ENCODE assay signal across 8 cellular contexts in the genomic region with DNA sequence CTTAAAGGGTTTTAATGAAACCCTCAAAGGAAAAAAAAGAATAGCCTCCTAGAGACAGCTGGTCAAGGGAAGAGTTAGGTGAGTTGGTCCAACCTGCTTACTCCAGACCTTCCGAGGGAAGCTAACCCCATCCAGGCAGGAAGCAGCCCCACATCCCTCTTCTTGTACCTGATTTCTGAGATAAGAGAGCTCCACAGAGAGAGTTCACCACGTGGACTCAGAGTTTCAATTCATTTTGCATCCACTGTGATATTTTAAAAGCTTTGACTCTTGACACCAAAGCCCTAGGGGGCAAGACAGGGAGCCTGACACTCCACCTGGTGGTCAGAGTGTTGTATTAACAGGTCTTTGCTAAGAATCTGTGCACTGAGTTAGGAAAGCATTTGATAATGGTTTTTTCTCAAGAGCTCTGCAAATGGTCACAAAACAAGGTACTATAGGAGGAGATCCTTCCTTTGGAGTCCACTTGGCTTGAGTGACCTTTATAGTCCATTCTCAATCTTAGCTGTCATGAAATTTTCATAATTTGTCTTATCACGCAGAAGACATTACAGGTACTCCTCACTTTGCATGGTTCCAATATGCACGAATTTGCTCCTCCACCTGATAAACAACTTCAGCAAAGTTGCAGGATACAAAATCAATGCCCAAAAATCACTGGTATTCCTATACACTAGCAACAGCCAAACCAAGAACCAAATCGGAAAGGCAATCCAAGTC. TPM values are rescaled to one million over a fixed set of nuclear protein-coding genes. Genes with fewer than 3 reads are reported as not detected.
DNase-seq lines count a peak whose midpoint lies in the region; ATAC-seq lines count a peak whose summit lies in the region.

No MANE protein-coding gene starts in this region.

- H3K27ac ChIP-seq in Karpas-422 (ENCODE audit: low read length), result peak overlapping the region; percentile 79

- H3K9me3 ChIP-seq in Karpas-422 (ENCODE audit: low read length), result no peaks in the 10 kb centered on the region

- CTCF ChIA-PET in activated naive CD4-positive, alpha-beta T cell treated with anti-CD3 and anti-CD28 coated beads for 36 hours (lab: Charles Lee), result interaction anchor here (0.7 to 6.8 kb wide), 51 partner anchors 8 to 170 kb away, joined by 3 to 168 read pairs (median 9); a partner anchor contains a TSS

- in situ Hi-C loops in SK-MEL-5 (cut with HindIII; ENCODE audit: low pct_unique_long_range_greater_than_20kb, low sequenced_read_pairs), result loop anchor here (10.0 kb wide), 1 partner anchor 57 kb away; a partner anchor contains a TSS

- peak overlapping the region; percentile 68 for H3K4me2 ChIP-seq in Karpas-422 (ENCODE audit: low read depth, low read length, poor library complexity, severe bottlenecking)

- no peaks in the 10 kb centered on the region for H3K27me3 ChIP-seq in Karpas-422 (ENCODE audit: low read length)

- H3K27me3 Mint-ChIP-seq in activated naive CD4-positive, alpha-beta T cell treated with anti-CD3 and anti-CD28 coated beads for 36 hours (ENCODE audit: low read depth), result no peaks in the 10 kb centered on the region

- peak; percentile 34 for DNase-seq in GDM1 (lab: John Stamatoyannopoulos, UW)
- peak; percentile 96 for DNase-seq in Karpas-422
- DNase-seq in SK-MEL-5 (ENCODE audit: low read depth, low spot score), result peak; percentile 83
- peak; percentile 89 for DNase-seq in activated naive CD4-positive, alpha-beta T cell treated with anti-CD3 and anti-CD28 coated beads for 36 hours
- peak; percentile 34 for DNase-seq in left ventricle myocardium superior
- DNase-seq in stimulated activated CD4-positive, alpha-beta T cell treated with anti-CD3 and anti-CD28 coated beads, Interleukin-15, amount 100 ng/mL, for 1 hour (ENCODE audit: low read depth in 1 of 2, low spot score in 1 of 2), result peak; percentile 20 to 54

- peak; percentile 93 for ATAC-seq in GM21825 (IDR thresholded peaks at IDR 0.05; ENCODE audit: unreplicated experiment)
- peak; percentile 78 for ATAC-seq in left ventricle myocardium superior
- no peak for ATAC-seq in GM19467 (IDR thresholded peaks at IDR 0.05; ENCODE audit: unreplicated experiment)

- peak overlapping the region; percentile 48 for H3K4me3 ChIP-seq in Karpas-422 (ENCODE audit: low read length)

- peaks cover 5% of the 10 kb centered on the region for H3K9me3 Mint-ChIP-seq in activated naive CD4-positive, alpha-beta T cell treated with anti-CD3 and anti-CD28 coated beads for 36 hours

- no peaks in the 10 kb centered on the region for H3K9me2 ChIP-seq in Karpas-422 (replicated peaks; ENCODE audit: insufficient read depth, low read length)

- H4K20me1 ChIP-seq in Karpas-422 (ENCODE audit: insufficient read depth, low read depth, low read length), result no peaks in the 10 kb centered on the region

- no peaks in the 10 kb centered on the region for H3K36me3 ChIP-seq in Karpas-422 (ENCODE audit: insufficient read depth, low read length)

- peak overlapping the region; percentile 86 for H3K27ac Mint-ChIP-seq in activated naive CD4-positive, alpha-beta T cell treated with anti-CD3 and anti-CD28 coated beads for 36 hours

- H3K4me1 ChIP-seq in Karpas-422 (ENCODE audit: low read length), result peaks cover 69% of the 10 kb centered on the region

- H2AFZ ChIP-seq in Karpas-422 (ENCODE audit: low read length), result no peak overlapping the region

- H3K9ac ChIP-seq in Karpas-422 (ENCODE audit: low read length), result peak overlapping the region; percentile 66

- intact Hi-C loops in activated naive CD4-positive, alpha-beta T cell treated with anti-CD3 and anti-CD28 coated beads for 36 hours (cut with micrococcal nuclease), result loop anchor here (1.0 kb wide), 6 partner anchors 18 to 217 kb away; no protein-coding TSS in a partner anchor
- intact Hi-C loops in left ventricle myocardium superior (cut with micrococcal nuclease), result loop anchor here (2.0 kb wide), 1 partner anchor 135 kb away; no protein-coding TSS in a partner anchor

- H3K36me3 Mint-ChIP-seq in activated naive CD4-positive, alpha-beta T cell treated with anti-CD3 and anti-CD28 coated beads for 36 hours (ENCODE audit: low read depth), result peaks cover 9% of the 10 kb centered on the region

- peaks cover 68% of the 10 kb centered on the region for H3K4me1 Mint-ChIP-seq in activated naive CD4-positive, alpha-beta T cell treated with anti-CD3 and anti-CD28 coated beads for 36 hours (ENCODE audit: low read depth)

- H3K4me3 Mint-ChIP-seq in activated naive CD4-positive, alpha-beta T cell treated with anti-CD3 and anti-CD28 coated beads for 36 hours, result peak overlapping the region; percentile 37

- H3K79me2 ChIP-seq in Karpas-422 (ENCODE audit: low read length), result peaks cover 41% of the 10 kb centered on the region

RNA-seq across cellular contexts. Expression of a gene that starts 56.1 kb away (rescaled TPM):
- total RNA-seq in Karpas-422 (2014; rRNA removed; shearing (Covaris generic); ENCODE audit: low replicate concordance), result 72.1 and 73.8 TPM in 2 replicates
- total RNA-seq in SK-MEL-5 (2014; rRNA removed; shearing (Covaris generic)), result 6.7 and 7.4 TPM in 2 replicates
- polyA plus RNA-seq in SK-MEL-5 (2015; cell fraction: cytosol; rRNA removed), result 4.1 and 6.3 TPM in 2 replicates
- 3.1 and 3.8 TPM in 2 replicates for polyA plus RNA-seq in SK-MEL-5 (2015; cell fraction: nucleus; rRNA removed)
- total RNA-seq in activated naive CD4-positive, alpha-beta T cell treated with anti-CD3 and anti-CD28 coated beads for 36 hours, result 100 to 1,000 TPM; 111 to 116 TPM
- total RNA-seq in left ventricle myocardium superior, result 3.6 TPM

Comparison
In these comparisons a context has a peak if more than half of its experiments do, and no peak if none do; other contexts are left out.
1. DNase-seq: peak in every context shown above with its lines; median percentile 96 in Karpas-422; 89 in activated naive CD4-positive, alpha-beta T cell treated with anti-CD3 and anti-CD28 coated beads for 36 hours; 83 in SK-MEL-5; 37 in stimulated activated CD4-positive, alpha-beta T cell treated with anti-CD3 and anti-CD28 coated beads, Interleukin-15, amount 100 ng/mL, for 1 hour; 34 in GDM1; 34 in left ventricle myocardium superior.